8 cellular contexts compared by ENCODE assay signal in the genomic region with DNA sequence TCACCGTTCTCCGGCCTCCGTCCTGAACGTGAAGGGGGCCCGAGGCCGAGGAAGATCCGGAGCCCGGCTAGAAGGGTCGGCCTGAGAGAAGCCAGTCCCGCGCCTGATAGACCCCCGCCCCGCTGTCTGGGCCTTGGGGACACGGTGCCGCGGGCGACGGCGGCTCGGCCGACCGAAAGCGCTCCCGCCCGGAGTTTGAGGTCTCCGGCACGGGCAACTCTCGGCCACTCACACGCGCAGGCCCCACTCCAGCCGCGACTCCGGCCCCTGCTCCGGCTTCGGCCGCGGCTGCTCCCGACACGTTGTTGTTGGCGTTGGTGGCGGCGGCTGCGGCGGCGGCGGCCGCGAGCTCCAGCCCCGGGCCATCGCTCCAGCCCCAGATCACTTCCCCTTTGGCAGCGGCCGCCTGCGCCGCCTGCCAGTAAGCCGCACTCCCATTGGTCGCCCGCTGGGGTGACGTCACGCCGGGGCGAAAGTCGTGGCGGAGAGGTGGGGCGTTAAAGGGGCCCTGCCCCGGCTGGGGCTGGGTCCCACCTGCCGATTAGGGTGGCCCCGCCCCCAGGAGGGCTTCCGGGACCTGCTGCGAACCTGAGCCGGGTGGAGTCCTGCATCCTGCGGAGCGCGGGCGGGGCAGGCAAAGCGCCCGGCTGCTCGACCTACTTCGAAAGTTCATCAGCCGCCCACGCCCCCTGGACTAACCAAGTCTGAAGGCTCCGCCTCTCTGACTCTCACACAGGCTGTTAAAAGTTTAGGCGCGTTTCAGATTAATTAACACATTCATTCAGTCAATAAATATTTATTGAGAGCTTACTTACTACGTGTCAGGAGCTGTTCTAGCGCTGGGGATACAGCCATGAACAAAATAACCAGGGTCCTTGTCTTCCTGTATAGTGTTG. TPM values are rescaled to one million over a fixed set of nuclear protein-coding genes. Genes with fewer than 3 reads are reported as not detected.
A peak's percentile ranks its signal among the peaks of the same experiment; 100 is the strongest.
DNase-seq lines count a peak whose midpoint lies in the region; ATAC-seq, FAIRE-seq and TF ChIP-seq lines count a peak whose summit lies in the region.

A gene with protein sequence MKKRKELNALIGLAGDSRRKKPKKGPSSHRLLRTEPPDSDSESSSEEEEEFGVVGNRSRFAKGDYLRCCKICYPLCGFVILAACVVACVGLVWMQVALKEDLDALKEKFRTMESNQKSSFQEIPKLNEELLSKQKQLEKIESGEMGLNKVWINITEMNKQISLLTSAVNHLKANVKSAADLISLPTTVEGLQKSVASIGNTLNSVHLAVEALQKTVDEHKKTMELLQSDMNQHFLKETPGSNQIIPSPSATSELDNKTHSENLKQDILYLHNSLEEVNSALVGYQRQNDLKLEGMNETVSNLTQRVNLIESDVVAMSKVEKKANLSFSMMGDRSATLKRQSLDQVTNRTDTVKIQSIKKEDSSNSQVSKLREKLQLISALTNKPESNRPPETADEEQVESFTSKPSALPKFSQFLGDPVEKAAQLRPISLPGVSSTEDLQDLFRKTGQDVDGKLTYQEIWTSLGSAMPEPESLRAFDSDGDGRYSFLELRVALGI (minus strand): TSS at position 388 of the 896 bp plus-strand sequence. CDS start 1,027 bp downstream, outside the sequence.

- H2AFZ ChIP-seq in OCI-LY7 (ENCODE audit: low read length) (peak within 1 kb of the TSS; percentile 99), endothelial cell of umbilical vein (ENCODE audit: low read depth, low read length) (peak within 1 kb of the TSS; percentile 86)

- H4K20me1 ChIP-seq in OCI-LY7 (ENCODE audit: insufficient read depth, low read length) (peaks cover 4% of the 10 kb centered on the region; the same call in 1 of the 2 replicates), endothelial cell of umbilical vein (replicated peaks; ENCODE audit: control insufficient read depth, extremely low read depth, insufficient read depth, low read length) (peaks cover 6% of the 10 kb centered on the region)

- no peaks in the 10 kb centered on the region for H3K9me1 ChIP-seq in endothelial cell of umbilical vein (replicated peaks; ENCODE audit: control insufficient read depth, extremely low read depth, insufficient read depth, low read length)

- H3K9me3 ChIP-seq in OCI-LY7 (ENCODE audit: low read length) (no peaks in the 10 kb centered on the region), endothelial cell of umbilical vein (replicated peaks; ENCODE audit: control insufficient read depth, insufficient read depth, low read length) (no peaks in the 10 kb centered on the region)

- peak within 1 kb of the TSS; percentile 12 for H3K27ac ChIP-seq in OCI-LY7 (ENCODE audit: low read depth, low read length, poor library complexity, severe bottlenecking)
- peak within 1 kb of the TSS; percentile 82 for H3K27ac ChIP-seq in endothelial cell of umbilical vein (ENCODE audit: insufficient read depth, low read depth, low read length)

- dilution Hi-C loops in endothelial cell of umbilical vein (cut with MboI; ENCODE audit: extremely low pct_ligation_motif_present, low sequenced_read_pairs) = no loop called here

- TF ChIP-seq CTCF in D721Med (IDR thresholded peaks at IDR 0.05; ENCODE audit: insufficient read depth, missing control alignments) (no peak), OCI-LY7 (conservative IDR thresholded peaks at IDR 0.05; ENCODE audit: low read length) (no peak), endothelial cell of umbilical vein (IDR thresholded peaks at IDR 0.05; ENCODE audit: extremely low read depth in 1 of 2, insufficient read depth in 1 of 2, low read depth in 1 of 2, low read length in 2 of 2) (no peak)

- ATAC-seq in GM21526 (IDR thresholded peaks at IDR 0.05; ENCODE audit: low FRiP score, unreplicated experiment) = peak; percentile 96

- no peaks in the 10 kb centered on the region for H3K9me2 ChIP-seq in OCI-LY7 (ENCODE audit: insufficient read depth, low read length)

- CTCF ChIA-PET in OCI-LY7 (lab: Charles Lee; ENCODE audit: unreplicated experiment) (interaction anchor here (1.0 kb wide), 1 partner anchor 102 kb away, joined by 3 read pairs; no protein-coding TSS in a partner anchor), endothelial cell of umbilical vein (lab: Charles Lee) (interaction anchor here (1.0 to 1.8 kb wide), 3 partner anchors 102 to 460 kb away, joined by 3 to 4 read pairs (median 3); a partner anchor contains a TSS)

- H3K36me3 ChIP-seq in OCI-LY7 (ENCODE audit: insufficient read depth, low read length) (peaks cover 32% of the 10 kb centered on the region), endothelial cell of umbilical vein (ENCODE audit: control insufficient read depth in 2 of 2, extremely low read depth in 1 of 2, insufficient read depth in 2 of 2, low read length in 2 of 2) (peaks cover 3 to 8% of the 10 kb centered on the region in 2 experiments)

- H3K9ac ChIP-seq in endothelial cell of umbilical vein (replicated peaks; ENCODE audit: extremely low read depth, insufficient read depth, low read length) = peak within 1 kb of the TSS; percentile 92

- H3K27me3 ChIP-seq in endothelial cell of umbilical vein (ENCODE audit: control insufficient read depth in 2 of 2, insufficient read depth in 2 of 2, low read length in 2 of 2) = peaks cover 0 to 6% of the 10 kb centered on the region in 2 experiments

- BruUV-seq in OCI-LY7 (replicated peaks; lab: Mats Ljungman, UMichigan) (no TSS peak), endothelial cell of umbilical vein (replicated peaks; lab: Mats Ljungman, UMichigan) (TSS peak; percentile 46)

- H3K79me2 ChIP-seq in OCI-LY7 (ENCODE audit: insufficient read depth, low read depth, low read length) (peaks cover 24% of the 10 kb centered on the region), endothelial cell of umbilical vein (ENCODE audit: control insufficient read depth, insufficient read depth, low read length) (peaks cover 25% of the 10 kb centered on the region)

- peaks cover 26% of the 10 kb centered on the region for H3K4me1 ChIP-seq in OCI-LY7 (ENCODE audit: insufficient read depth, low read length, poor library complexity, severe bottlenecking)
- peaks cover 33% of the 10 kb centered on the region for H3K4me1 ChIP-seq in endothelial cell of umbilical vein (ENCODE audit: control insufficient read depth, extremely low read depth, insufficient read depth, low read length)

- intact Hi-C loops in OCI-LY7 (cut with micrococcal nuclease; ENCODE audit: unreplicated experiment) = loop anchor here (1.0 kb wide), 2 partner anchors 51 to 103 kb away; a partner anchor contains a TSS
- intact Hi-C loops in endothelial cell of umbilical vein (cut with micrococcal nuclease) = loop anchor here (1.0 to 10.0 kb wide), 4 partner anchors 32 to 616 kb away; a partner anchor contains a TSS

- H3K4me2 ChIP-seq in OCI-LY7 (ENCODE audit: low read length) (peak within 1 kb of the TSS; percentile 81), endothelial cell of umbilical vein (ENCODE audit: insufficient read depth, low read length) (peak within 1 kb of the TSS; percentile 96)

- no peak for FAIRE-seq in D721Med (lab: Jason Lieb, UNC)
- FAIRE-seq in endothelial cell of umbilical vein (lab: Jason Lieb, UNC) = peak; percentile 91

- H3K4me3 ChIP-seq in OCI-LY7 (ENCODE audit: low read depth, low read length, poor library complexity, severe bottlenecking) (peak within 1 kb of the TSS; percentile 77), endothelial cell of umbilical vein (replicated peaks in 1 of 3; ENCODE audit: insufficient read depth in 1 of 3, low read depth in 1 of 3, low read length in 3 of 3) (peak within 1 kb of the TSS; percentile 63 to 96 (median 83))

- peak; percentile 48 for TF ChIP-seq POLR2A in endothelial cell of umbilical vein (IDR thresholded peaks at IDR 0.05; ENCODE audit: low read depth, low read length)

- POLR2A ChIA-PET in OCI-LY7 (lab: Charles Lee) = interaction anchor here (0.7 to 2.4 kb wide), 3 partner anchors 9 to 116 kb away, joined by 3 to 9 read pairs (median 6); a partner anchor contains a TSS
- POLR2A ChIA-PET in endothelial cell of umbilical vein (lab: Charles Lee) = no interaction called here

- peak; percentile 78 for DNase-seq in D721Med (ENCODE audit: insufficient read length, low spot score)
- peak; percentile 81 for DNase-seq in HuH-7.5 (ENCODE audit: low spot score)
- peak; percentile 99 for DNase-seq in OCI-LY7 (ENCODE audit: low spot score)
- peak; percentile 99 for DNase-seq in activated T-cell treated with anti-CD3 and anti-CD28 coated beads for 24 hours (ENCODE audit: low read depth)
- peak; percentile 94 for DNase-seq in endothelial cell of umbilical vein (ENCODE audit: low read depth, low spot score)
- peak; percentile 91 for DNase-seq in middle frontal gyrus (ENCODE audit: extremely low spot score, low spot score)
- DNase-seq in stimulated activated CD8-positive, alpha-beta memory T cell treated with anti-CD3 and anti-CD28 coated beads, Interleukin-2, amount 100 ng/mL, for 48 hours (ENCODE audit: low read depth in 2 of 2) = peak; percentile 98 to 99

TF ChIP-seq in endothelial cell of umbilical vein, 7 proteins besides CTCF, POLR2A, EP300 and RAD21:
- TF ChIP-seq GATA2 (IDR thresholded peaks at IDR 0.05; ENCODE audit: insufficient read depth, insufficient read length, low read depth, low read length) = no peak
- TF ChIP-seq JUN (IDR thresholded peaks at IDR 0.05; ENCODE audit: borderline replicate concordance, insufficient read depth, insufficient read length, low read depth) = peak; percentile 16
- TF ChIP-seq, protein P1, sequence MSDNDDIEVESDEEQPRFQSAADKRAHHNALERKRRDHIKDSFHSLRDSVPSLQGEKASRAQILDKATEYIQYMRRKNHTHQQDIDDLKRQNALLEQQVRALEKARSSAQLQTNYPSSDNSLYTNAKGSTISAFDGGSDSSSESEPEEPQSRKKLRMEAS (IDR thresholded peaks at IDR 0.05; ENCODE audit: insufficient read depth, insufficient read length) = peak; percentile 3
- peak; percentile 67 for TF ChIP-seq POLR2AphosphoS5 (IDR thresholded peaks at IDR 0.05; ENCODE audit: insufficient read depth, low read depth, low read length)

RNA-seq across cellular contexts. Expression of the gene that starts here (rescaled TPM):
- total RNA-seq in OCI-LY7 (2014; rRNA removed; shearing (Covaris generic)) = 24.8 and 29.9 TPM in 2 replicates
- total RNA-seq in OCI-LY7 (2022) (38.3 and 38.8 TPM in 2 replicates), endothelial cell of umbilical vein (81.7 and 81.9 TPM in 2 replicates)
- polyA plus RNA-seq in endothelial cell of umbilical vein = 28.7 and 30.0 TPM in 2 replicates
- polyA plus RNA-seq in endothelial cell of umbilical vein (2011; cell fraction: cytosol; rRNA removed) = 31.2 and 35.1 TPM in 2 replicates
- polyA plus RNA-seq in endothelial cell of umbilical vein (2011; cell fraction: nucleus; rRNA removed) = 34.6 and 41.2 TPM in 2 replicates
- 32.4 and 40.1 TPM in 2 replicates for polyA plus RNA-seq in endothelial cell of umbilical vein (2012)
- 50.9 and 58.0 TPM in 2 replicates for polyA minus RNA-seq in endothelial cell of umbilical vein
- polyA minus RNA-seq in endothelial cell of umbilical vein (2011; cell fraction: cytosol; rRNA and poly(A)+ RNA removed) = 27.1 TPM
- 38.6 and 39.4 TPM in 2 replicates for polyA minus RNA-seq in endothelial cell of umbilical vein (2011; cell fraction: nucleus; rRNA and poly(A)+ RNA removed)

Comparison
In these comparisons a context has a peak if more than half of its experiments do, and no peak if none do; other contexts are left out.
1. Peak in every context shown above with its lines: DNase-seq, ATAC-seq, H3K4me3 ChIP-seq and H3K27ac ChIP-seq.